12 cellular contexts compared by ENCODE assay signal in the genomic region with DNA sequence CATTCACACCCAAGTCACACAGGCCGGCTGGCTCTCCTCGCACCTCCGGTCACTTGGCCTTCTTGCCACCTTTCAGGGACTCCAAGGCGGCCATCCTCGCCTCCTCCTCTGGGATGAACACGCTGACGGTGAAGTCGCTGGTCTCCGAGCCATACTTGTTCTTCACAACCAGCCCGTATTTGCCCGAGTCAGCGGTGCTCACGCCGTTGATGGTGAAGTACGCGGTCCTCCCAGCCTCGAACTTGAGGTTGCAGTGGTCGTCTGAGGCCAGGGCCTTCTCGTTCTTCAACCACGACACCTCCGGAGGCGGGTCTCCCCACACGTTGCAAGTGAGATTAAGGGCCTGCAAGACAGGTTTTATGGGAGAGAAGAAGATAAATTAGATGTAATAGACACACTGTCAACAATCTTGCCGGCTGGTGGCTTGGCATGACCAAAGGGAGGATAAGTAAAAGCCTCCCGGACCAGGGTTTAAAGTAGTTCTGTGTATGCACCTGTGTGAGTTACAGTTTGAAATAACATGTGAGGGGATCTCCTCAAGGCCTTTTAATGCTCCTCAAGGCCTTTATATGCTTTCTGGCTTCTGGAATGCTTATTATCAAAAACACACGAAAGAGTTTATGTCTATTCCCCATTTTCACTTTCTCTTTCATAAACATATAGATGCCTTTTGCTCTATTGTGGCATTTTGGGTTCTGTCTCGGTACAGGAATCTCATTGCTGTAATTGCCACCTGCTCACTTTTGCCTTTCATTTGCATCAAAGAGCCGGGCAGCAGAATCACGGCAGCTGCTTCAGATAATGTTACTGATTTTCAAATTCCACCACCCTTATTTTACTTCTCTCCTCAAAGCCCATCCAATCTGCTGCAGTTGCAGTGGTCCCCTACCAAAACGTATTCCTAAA. TPM values are rescaled to one million over a fixed set of nuclear protein-coding genes. Genes with fewer than 3 reads are reported as not detected.
A peak's percentile ranks its signal among the peaks of the same experiment; 100 is the strongest.
DNase-seq lines count a peak whose midpoint lies in the region; ATAC-seq and TF ChIP-seq lines count a peak whose summit lies in the region.
"Had no signal": no experiment of that assay in that cellular context is flagged by ENCODE, and none has a peak within 500 bp of the region (broad histone marks: within the 10 kb centered on the region; RNA-seq: fewer than 3 reads in every experiment).

No MANE protein-coding gene starts in this region.

- 56% methylated on average over 7 of the region's 30 CpGs; no CpG with 5 or more reads in 1 of the 2 experiments for WGBS in IMR-90 (ENCODE audit: extremely low coverage in 2 of 2, insufficient read length in 1 of 2), 2 experiments

- CTCF ChIA-PET in CD4-positive, alpha-beta T cell (lab: Charles Lee) = no interaction called here
- CTCF ChIA-PET in IMR-90 (lab: Yijun Ruan, JAX) = no interaction called here

- no peak overlapping the region for H2BK15ac ChIP-seq in IMR-90 (ENCODE audit: low read depth, low read length)

- dilution Hi-C loops in IMR-90 (cut with HindIII; ENCODE audit: low sequenced_read_pairs, unreplicated experiment) = no loop called here

- H3K4me3 Mint-ChIP-seq in CD4-positive, alpha-beta T cell = peak overlapping the region; percentile 75
- peak overlapping the region; percentile 59 for H3K4me3 Mint-ChIP-seq in activated naive CD8-positive, alpha-beta T cell treated with anti-CD3 and anti-CD28 coated beads for 36 hours
- H3K4me3 Mint-ChIP-seq: brain, HFFc6 had no signal

- peak overlapping the region; percentile 4 for H3K27ac ChIP-seq in CD4-positive, alpha-beta T cell (ENCODE audit: low read depth, low read length)
- no peak overlapping the region for H3K27ac ChIP-seq in IMR-90 (ENCODE audit: insufficient read depth, low read length)

- BruUV-seq in IMR-90 (replicated peaks; lab: Mats Ljungman, UMichigan) = no TSS peak

- no peak overlapping the region for H4K8ac ChIP-seq in IMR-90 (ENCODE audit: low read depth in 2 of 2, low read length in 2 of 2)

- POLR2A ChIA-PET in CD4-positive, alpha-beta T cell (lab: Charles Lee) = no interaction called here
- POLR2A ChIA-PET in IMR-90 (lab: Charles Lee; ENCODE audit: unreplicated experiment) = no interaction called here

- peak overlapping the region; percentile 75 for H3K27ac Mint-ChIP-seq in CD4-positive, alpha-beta T cell
- H3K27ac Mint-ChIP-seq in activated naive CD8-positive, alpha-beta T cell treated with anti-CD3 and anti-CD28 coated beads for 36 hours = peak overlapping the region; percentile 83
- H3K27ac Mint-ChIP-seq: HFFc6 had no signal

- H3K9me1 ChIP-seq in IMR-90 (ENCODE audit: insufficient read depth, low read length) = no peaks in the 10 kb centered on the region

- no peak overlapping the region for H4K91ac ChIP-seq in IMR-90 (ENCODE audit: insufficient read depth, low read depth, low read length)

- 0 out of 2 replicates have a peak overlapping the region, but pooled peaks have one; percentile 3 for H3K14ac ChIP-seq in IMR-90 (replicated peaks; ENCODE audit: low read depth, low read length)

- no peak for TF ChIP-seq CTCF in CD4-positive, alpha-beta T cell (IDR thresholded peaks at IDR 0.05)
- TF ChIP-seq CTCF in IMR-90 (conservative IDR thresholded peaks at IDR 0.05; ENCODE audit: low read depth, low read length) (no peak), mucosa of descending colon (IDR thresholded peaks at IDR 0.05) (no peak)

- H3K4ac ChIP-seq in IMR-90 (ENCODE audit: low read depth, low read length) = no peak overlapping the region

- H3K4me1 Mint-ChIP-seq in CD4-positive, alpha-beta T cell (ENCODE audit: low read depth) = peaks cover 49% of the 10 kb centered on the region
- peaks cover 54% of the 10 kb centered on the region for H3K4me1 Mint-ChIP-seq in activated naive CD8-positive, alpha-beta T cell treated with anti-CD3 and anti-CD28 coated beads for 36 hours

- no peak for TF ChIP-seq RAD21 in IMR-90 (IDR thresholded peaks at IDR 0.05; ENCODE audit: low read length)

- H2BK120ac ChIP-seq in IMR-90 (ENCODE audit: low read depth, low read length) = no peak overlapping the region; the same call in 1 of the 2 replicates

- peak overlapping the region; percentile 85 for H2AFZ ChIP-seq in IMR-90 (replicated peaks; ENCODE audit: low read length, poor library complexity)

- H3K36me3 Mint-ChIP-seq in CD4-positive, alpha-beta T cell (ENCODE audit: low read depth) = no peaks in the 10 kb centered on the region
- H3K36me3 Mint-ChIP-seq in activated naive CD8-positive, alpha-beta T cell treated with anti-CD3 and anti-CD28 coated beads for 36 hours = peaks cover 28% of the 10 kb centered on the region
- H3K36me3 Mint-ChIP-seq: brain had no signal

- no peaks in the 10 kb centered on the region for H3K9me3 Mint-ChIP-seq in CD4-positive, alpha-beta T cell
- peaks cover 10% of the 10 kb centered on the region for H3K9me3 Mint-ChIP-seq in activated naive CD8-positive, alpha-beta T cell treated with anti-CD3 and anti-CD28 coated beads for 36 hours
- H3K9me3 Mint-ChIP-seq: brain, HFFc6 had no signal

- no peak overlapping the region for H2BK5ac ChIP-seq in IMR-90 (ENCODE audit: low read depth, low read length, poor library complexity, severe bottlenecking)

- no peaks in the 10 kb centered on the region for H3K27me3 Mint-ChIP-seq in CD4-positive, alpha-beta T cell
- no peaks in the 10 kb centered on the region for H3K27me3 Mint-ChIP-seq in activated naive CD8-positive, alpha-beta T cell treated with anti-CD3 and anti-CD28 coated beads for 36 hours

- H3K9ac ChIP-seq in IMR-90 (ENCODE audit: low read depth, low read length) = no peak overlapping the region

- peaks cover 5% of the 10 kb centered on the region; the same call in 1 of the 2 replicates for H3K4me1 ChIP-seq in IMR-90 (ENCODE audit: control insufficient read depth, insufficient read depth, low read length)
- peaks cover 5% of the 10 kb centered on the region for H3K4me1 ChIP-seq in mucosa of descending colon (ENCODE audit: low read depth)

- H3K4me3 ChIP-seq in IMR-90 (ENCODE audit: insufficient read depth, low read depth, low read length) (no peak overlapping the region), mucosa of descending colon (no peak overlapping the region)

- no peak overlapping the region for H2BK20ac ChIP-seq in IMR-90 (ENCODE audit: low read depth, low read length)

- H3K56ac ChIP-seq in IMR-90 (ENCODE audit: extremely low read depth, insufficient read depth, low read length) = no peak overlapping the region

- in situ Hi-C loops in IMR-90 (cut with MboI; ENCODE audit: low sequenced_read_pairs) = no loop called here

- intact Hi-C loops in CD4-positive, alpha-beta T cell (cut with DNase I, micrococcal nuclease) = loop anchor here (5.0 kb wide), 3 partner anchors 60 to 135 kb away; no protein-coding TSS in a partner anchor
- intact Hi-C loops in IMR-90 (cut with micrococcal nuclease) = no loop called here
- intact Hi-C loops in mucosa of descending colon (cut with DNase I, micrococcal nuclease) = loop anchor here (10.0 kb wide), 2 partner anchors 133 to 143 kb away; no protein-coding TSS in a partner anchor

- no peaks in the 10 kb centered on the region for H3K27me3 ChIP-seq in CD4-positive, alpha-beta T cell (ENCODE audit: control insufficient read depth, insufficient read depth, low read length)
- no peaks in the 10 kb centered on the region for H3K27me3 ChIP-seq in IMR-90 (ENCODE audit: control insufficient read depth, insufficient read depth, low read length)

- peak overlapping the region; percentile 67 for H3K4me2 ChIP-seq in IMR-90 (ENCODE audit: low read depth, low read length)

- no peak for TF ChIP-seq POLR2A in IMR-90 (IDR thresholded peaks at IDR 0.05; ENCODE audit: low read depth, low read length)

- no peak overlapping the region for H3K18ac ChIP-seq in IMR-90 (ENCODE audit: low read depth, low read length)

- no peak for DNase-seq in CD4-positive, alpha-beta T cell
- DNase-seq in IMR-90 (no peak), mucosa of descending colon (peak in 1 of 3 donors; percentile 55), activated gamma-delta T cell (lab: John Stamatoyannopoulos, UW) (no peak), H4 (ENCODE audit: low spot score) (no peak)
- DNase-seq in activated naive CD8-positive, alpha-beta T cell treated with anti-CD3 and anti-CD28 coated beads for 36 hours = no peak
- DNase-seq: HFFc6, NCI-H1105, NCI-H510A treated with DMSO at 0.1 percent for 48 hours, substantia nigra had no signal

- H3K36me3 ChIP-seq in IMR-90 (ENCODE audit: control insufficient read depth, insufficient read depth, low read length) = no peaks in the 10 kb centered on the region
- H3K36me3 ChIP-seq in mucosa of descending colon (ENCODE audit: low read depth) = no peaks in the 10 kb centered on the region

- H2AK5ac ChIP-seq in IMR-90 (ENCODE audit: low read depth, low read length) = no peak overlapping the region

- no peak overlapping the region for H4K5ac ChIP-seq in IMR-90 (ENCODE audit: low read depth, low read length)

- no peak overlapping the region for H3K23ac ChIP-seq in IMR-90 (ENCODE audit: low read depth, low read length)

- no peaks in the 10 kb centered on the region for H3K9me3 ChIP-seq in CD4-positive, alpha-beta T cell (ENCODE audit: control insufficient read depth, low read length)
- H3K9me3 ChIP-seq in IMR-90 (ENCODE audit: control insufficient read depth, insufficient read depth, low read length) (no peaks in the 10 kb centered on the region), mucosa of descending colon (no peaks in the 10 kb centered on the region)

- H2AK9ac ChIP-seq in IMR-90 (replicated peaks; ENCODE audit: low read depth, low read length, poor library complexity) = no peak overlapping the region

- H4K20me1 ChIP-seq in IMR-90 (ENCODE audit: insufficient read depth, low read length) = no peaks in the 10 kb centered on the region

- no peaks in the 10 kb centered on the region for H3K79me1 ChIP-seq in IMR-90 (ENCODE audit: low read depth in 1 of 2, low read length in 2 of 2)

- no peak for ATAC-seq in CD4-positive, alpha-beta T cell (ENCODE audit: poor library complexity)
- no peak for ATAC-seq in IMR-90 (ENCODE audit: low read depth)
- ATAC-seq in mucosa of descending colon = peak; percentile 39
- no peak for ATAC-seq in GM19395 (IDR thresholded peaks at IDR 0.05; ENCODE audit: unreplicated experiment)

TF ChIP-seq in IMR-90, 13 proteins besides CTCF, POLR2A, EP300 and RAD21 (continues in another document):
- TF ChIP-seq MAZ (IDR thresholded peaks at IDR 0.05; ENCODE audit: borderline replicate concordance, low read depth, low read length) (no peak), CEBPB (IDR thresholded peaks at IDR 0.05; ENCODE audit: low read depth, low read length) (no peak), MXI1 (IDR thresholded peaks at IDR 0.05; ENCODE audit: borderline replicate concordance, low read depth, low read length) (no peak), RFX5 (IDR thresholded peaks at IDR 0.05; ENCODE audit: low read depth, low read length) (no peak), RCOR1 (IDR thresholded peaks at IDR 0.05; ENCODE audit: insufficient replicate concordance, low read length) (no peak)

RNA-seq across cellular contexts. Expression of a gene that starts 54.5 kb away (rescaled TPM):
- total RNA-seq in CD4-positive, alpha-beta T cell = 10 to 100 TPM; 48.7 to 49.0 TPM
- total RNA-seq in IMR-90 (2012; rRNA removed) (21.9 and 23.9 TPM in 2 replicates), mucosa of descending colon (10 to 100 TPM; 52.9 to 60.8 (median 59.2) TPM)
- polyA plus RNA-seq in IMR-90 (2012; rRNA removed) = 14.4 and 16.2 TPM in 2 replicates
- 8.0 and 9.9 TPM in 2 replicates for polyA plus RNA-seq in IMR-90 (2012; cell fraction: cytosol; rRNA removed)
- 15.7 and 29.0 TPM in 2 replicates for polyA plus RNA-seq in IMR-90 (2012; cell fraction: nucleus; rRNA removed; ENCODE audit: low replicate concordance)
- total RNA-seq in activated naive CD8-positive, alpha-beta T cell treated with anti-CD3 and anti-CD28 coated beads for 36 hours = 10 to 100 TPM; 56.1 to 61.5 TPM
- total RNA-seq in H4 (2014; rRNA removed; shearing (Covaris generic)) = 17.1 and 21.6 TPM in 2 replicates
